In the genomic region with DNA sequence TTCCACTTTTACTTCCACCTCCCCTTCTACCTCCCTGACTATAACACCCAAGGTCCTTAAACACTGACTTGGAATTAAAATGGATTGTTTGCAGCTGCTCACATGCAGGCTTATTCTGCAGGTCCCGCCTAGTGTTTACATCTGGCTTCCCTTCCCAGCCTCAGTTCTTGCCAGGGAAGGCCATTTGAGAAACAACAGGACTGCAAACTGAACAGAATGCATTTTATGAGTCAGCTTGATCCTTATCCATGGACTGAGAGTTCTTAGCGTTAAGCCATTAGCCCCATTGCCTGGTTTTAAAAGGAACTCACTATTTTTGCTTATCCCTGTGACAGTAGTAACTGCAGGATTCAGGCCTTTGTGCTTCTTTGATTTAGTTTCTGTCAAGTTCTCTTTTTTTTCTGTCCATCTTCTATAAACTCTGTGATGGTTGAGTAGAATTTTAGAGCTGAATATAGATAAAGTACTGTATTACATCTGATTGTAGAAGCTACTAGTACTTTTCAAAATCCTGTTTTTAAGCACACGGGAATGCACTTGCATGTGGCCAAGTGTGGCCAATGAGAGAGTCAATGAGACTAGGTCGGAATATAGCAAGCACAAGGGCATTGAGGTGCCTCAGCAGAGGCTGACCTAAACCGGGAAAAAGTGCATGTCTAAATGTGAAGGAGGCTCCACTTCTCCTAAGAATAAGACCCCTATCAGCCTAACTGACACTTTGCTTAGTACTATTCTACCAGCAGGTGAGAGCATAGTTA, we compare ENCODE assay signal across 1 cellular context.
TF ChIP-seq lines count a peak whose summit lies in the region.

No MANE protein-coding gene starts in this region.

TF ChIP-seq in GM23338, 12 proteins besides CTCF, POLR2A, EP300 and RAD21 (continued from another document):
- TF ChIP-seq ZNF462 (CRISPR knock-in tag; IDR thresholded peaks at IDR 0.05) (no peak), STAT1 (IDR thresholded peaks at IDR 0.05; ENCODE audit: unreplicated experiment) (no peak)
